In genomic region chr11:44226472-44226871, GRCh38 we compare ENCODE assay signal across 20 cellular contexts.
DNase-seq lines count a peak whose midpoint lies in the region; ATAC-seq and TF ChIP-seq lines count a peak whose summit lies in the region.
"Had no signal": no experiment of that assay in that cellular context is flagged by ENCODE, and none has a peak within 500 bp of the region (broad histone marks: within the 10 kb centered on the region; RNA-seq: fewer than 3 reads in every experiment).

No MANE protein-coding gene starts in this region.

- H3K27me3 ChIP-seq in breast epithelium, result no peaks in the 10 kb centered on the region
- H3K27me3 ChIP-seq: SJSA1 had no signal

- in situ Hi-C loops in SK-MEL-5 (cut with HindIII; ENCODE audit: low pct_unique_long_range_greater_than_20kb, low sequenced_read_pairs), result no loop called here

- H3K9me3 ChIP-seq in breast epithelium, result no peaks in the 10 kb centered on the region
- H3K9me3 ChIP-seq: A549, SJSA1 had no signal

- H3K27ac ChIP-seq in breast epithelium, result no peak overlapping the region
- H3K27ac ChIP-seq: A549, C4-2B, PC-9, SJSA1 had no signal

- DNase-seq in COLO829 (ENCODE audit: low spot score), result peak; percentile 72
- DNase-seq in NCI-H2171 treated with DMSO at 0.1 percent for 48 hours (lab: John Stamatoyannopoulos, UW), result peak; percentile 78
- peak; percentile 49 for DNase-seq in SK-MEL-5 (ENCODE audit: low read depth, low spot score)
- no peak for DNase-seq in activated CD4-positive, alpha-beta T cell treated with anti-CD3 and anti-CD28 coated beads, Interleukin-2, amount 50 U/mL, for 48 hours
- no peak for DNase-seq in stimulated activated CD4-positive, alpha-beta T cell treated with anti-CD3 and anti-CD28 coated beads, Interleukin-2, amount 100 ng/mL, for 48 hours
- no peak for DNase-seq in breast epithelium (ENCODE audit: low spot score in 2 of 2)
- DNase-seq: CD8-positive, alpha-beta T cell; KBM-7; NCI-H1048; NCI-H1417; NCI-H1694; NCI-H2029 treated with DMSO at 0.1 percent for 48 hours; NK-92 treated with Interleukin-12 subunit alpha and Interleukin-12 subunit beta, amount 100 ng/mL, for 24 hours; PC-9; T-cell had no signal

- TF ChIP-seq CTCF in breast epithelium (IDR thresholded peaks at IDR 0.05), result no peak

- intact Hi-C loops in breast epithelium (cut with DNase I; ENCODE audit: low total_unique reads), result no loop called here

- no peak for TF ChIP-seq POLR2A in breast epithelium (IDR thresholded peaks at IDR 0.05)

- H3K4me1 ChIP-seq in breast epithelium, result no peaks in the 10 kb centered on the region

- H3K36me3 ChIP-seq in breast epithelium, result no peaks in the 10 kb centered on the region
- H3K36me3 ChIP-seq: SJSA1 had no signal

- H3K4me3 ChIP-seq in breast epithelium, result no peak overlapping the region
- H3K4me3 ChIP-seq: A549, PC-9, SJSA1 had no signal

- peak; percentile 19 for ATAC-seq in GM21447 (IDR thresholded peaks at IDR 0.05; ENCODE audit: unreplicated experiment)
- ATAC-seq: A549; CD8-positive, alpha-beta T cell; Right ventricle myocardium inferior; T-cell had no signal

Comparison
In these comparisons a context has a peak if more than half of its experiments do, and no peak if none do; other contexts are left out.
1. DNase-seq: peak in COLO829 (single experiment), NCI-H2171 treated with DMSO at 0.1 percent for 48 hours (single experiment) and SK-MEL-5 (single experiment); none in activated CD4-positive, alpha-beta T cell treated with anti-CD3 and anti-CD28 coated beads, Interleukin-2, amount 50 U/mL, for 48 hours (0 of 2), stimulated activated CD4-positive, alpha-beta T cell treated with anti-CD3 and anti-CD28 coated beads, Interleukin-2, amount 100 ng/mL, for 48 hours (0 of 2) and breast epithelium (0 of 2).